8 cellular contexts compared by ENCODE assay signal in genomic region chr14:104827173-104828055, GRCh38. TPM values are rescaled to one million over a fixed set of nuclear protein-coding genes. Genes with fewer than 3 reads are reported as not detected.
A peak's percentile ranks its signal among the peaks of the same experiment; 100 is the strongest.
DNase-seq lines count a peak whose midpoint lies in the region; ATAC-seq and TF ChIP-seq lines count a peak whose summit lies in the region.

No MANE protein-coding gene starts in this region.

- H3K9me2 ChIP-seq in PC-3 (replicated peaks; ENCODE audit: low read length): no peaks in the 10 kb centered on the region

- H3K79me2 ChIP-seq in PC-3 (ENCODE audit: low read length): no peaks in the 10 kb centered on the region

- H3K4me1 ChIP-seq in PC-3 (ENCODE audit: insufficient read depth, low read length): peaks cover 14% of the 10 kb centered on the region
- H3K4me1 ChIP-seq in cardiac muscle cell (ENCODE audit: low read depth): peaks cover 9% of the 10 kb centered on the region
- peaks cover 4% of the 10 kb centered on the region for H3K4me1 ChIP-seq in psoas muscle

- TF ChIP-seq CTCF in PC-3 (conservative IDR thresholded peaks at IDR 0.05; ENCODE audit: low read depth, low read length) (peak; percentile 60), cardiac muscle cell (IDR thresholded peaks at IDR 0.05; ENCODE audit: low read depth, low read length) (peak; percentile 47), psoas muscle (IDR thresholded peaks at IDR 0.05) (peak; percentile 23)

- H3K9me3 ChIP-seq in PC-3 (ENCODE audit: low read length): no peaks in the 10 kb centered on the region
- H3K9me3 ChIP-seq in cardiac muscle cell (ENCODE audit: low read depth): no peaks in the 10 kb centered on the region
- no peaks in the 10 kb centered on the region for H3K9me3 ChIP-seq in psoas muscle

- H3F3A ChIP-seq in PC-3 (ENCODE audit: low read length, unreplicated experiment): no peaks in the 10 kb centered on the region

- POLR2A ChIA-PET in PC-3 (lab: Charles Lee; ENCODE audit: unreplicated experiment): interaction anchor here (0.9 kb wide), 1 partner anchor 75 kb away, joined by 18 read pairs; the partner anchor contains the start of gene SIVA1

- H3K4me2 ChIP-seq in PC-3 (ENCODE audit: low read length): peak overlapping the region; percentile 86

- H3K36me3 ChIP-seq in PC-3 (ENCODE audit: low read depth, low read length) (no peaks in the 10 kb centered on the region), cardiac muscle cell (no peaks in the 10 kb centered on the region), psoas muscle (ENCODE audit: insufficient read depth in 1 of 2, low read depth in 1 of 2) (no peaks in the 10 kb centered on the region)

- no peaks in the 10 kb centered on the region for H4K20me1 ChIP-seq in PC-3 (ENCODE audit: low read length)

- H2AFZ ChIP-seq in PC-3 (ENCODE audit: low read length): peak overlapping the region; percentile 74

- intact Hi-C loops in PC-3 (cut with micrococcal nuclease) (loop anchor here (2.0 kb wide), 1 partner anchor 37 kb away; the partner anchor contains the start of gene CEP170B), psoas muscle (cut with DNase I) (loop anchor here in 1 of 2 donors (2.0 kb wide), 1 partner anchor 59 kb away; no protein-coding TSS in a partner anchor)

- BruUV-seq in PC-3 (replicated peaks; lab: Mats Ljungman, UMichigan): no TSS peak

- H3K27me3 ChIP-seq in PC-3 (ENCODE audit: low read length): no peaks in the 10 kb centered on the region
- H3K27me3 ChIP-seq in cardiac muscle cell: peaks cover 6% of the 10 kb centered on the region
- H3K27me3 ChIP-seq in psoas muscle (ENCODE audit: insufficient read depth in 3 of 3, low read length in 2 of 3): peaks cover 0 to 14% (median 4%) of the 10 kb centered on the region in 3 donors

- H3K4me3 ChIP-seq in PC-3 (ENCODE audit: low read length) (peak overlapping the region; percentile 61), cardiac muscle cell (peak overlapping the region; percentile 36), psoas muscle (peak overlapping the region; percentile 69)

- no peak overlapping the region for H3K9ac ChIP-seq in PC-3 (ENCODE audit: low read length)

- CTCF ChIA-PET in PC-3 (lab: Charles Lee): interaction anchor here (0.5 to 1.6 kb wide), 11 partner anchors 15 to 428 kb away, joined by 3 to 21 read pairs (median 4); partner anchors contain the start of genes SIVA1 and ZBTB42

- ATAC-seq in HG02981 (IDR thresholded peaks at IDR 0.05; ENCODE audit: unreplicated experiment): peak; percentile 59
- peak; percentile 51 for ATAC-seq in PC-3
- ATAC-seq in psoas muscle: peak in 3 of 4 donors; percentile 18 to 50 (median 28)
- no peak for ATAC-seq in GM18498 (IDR thresholded peaks at IDR 0.05; ENCODE audit: unreplicated experiment)

- DNase-seq in CD1c-positive myeloid dendritic cell (ENCODE audit: extremely low spot score) (peak; percentile 51), PC-3 (peak; percentile 60), cardiac muscle cell (ENCODE audit: low read depth in 1 of 2, low spot score in 1 of 2) (peak; percentile 43 to 92), psoas muscle (no peak), hippocampal formation (lab: John Stamatoyannopoulos, UW) (no peak)
- peak; percentile 26 for DNase-seq in activated gamma-delta T cell treated with anti-CD3 and anti-CD28 coated beads, Interleukin-2, amount 50 U/mL, for 16 hours (ENCODE audit: low read depth)

- no peak overlapping the region for H3K27ac ChIP-seq in PC-3 (ENCODE audit: low read length)
- H3K27ac ChIP-seq in cardiac muscle cell: peak overlapping the region; percentile 87
- H3K27ac ChIP-seq in psoas muscle: no peak overlapping the region

- 14 to 18% (median 14%) methylated on average over 30 to 39 of the region's 39 CpGs for WGBS in psoas muscle, 3 donors

RNA-seq across cellular contexts. Expression of gene ZBTB42, which starts 26.5 kb away (rescaled TPM):
- total RNA-seq in PC-3 (2014; rRNA removed) (9.2 and 11.3 TPM in 2 replicates), cardiac muscle cell (14.4 and 26.4 TPM in 2 replicates), psoas muscle (1 to 10 TPM; 4.2 to 7.4 (median 5.8) TPM)
- polyA plus RNA-seq in cardiac muscle cell (7.6 and 9.6 TPM in 2 replicates), psoas muscle (1 to 10 TPM; 4.7 to 6.6 (median 6.2) TPM)

RNA-seq across cellular contexts. Expression of gene AKT1, which starts 31.9 kb away (rescaled TPM):
- total RNA-seq in PC-3 (2014; rRNA removed) (196 and 212 TPM in 2 replicates), cardiac muscle cell (173 and 190 TPM in 2 replicates), psoas muscle (10 to 100 TPM; 54.9 to 79.3 (median 60.0) TPM)
- polyA plus RNA-seq in cardiac muscle cell (218 and 242 TPM in 2 replicates), psoas muscle (100 to 1,000 TPM in 1 of 3 donors, 10 to 100 TPM in 2; 51.9 to 102 (median 62.0) TPM)

RNA-seq across cellular contexts. Expression of gene CEP170B, which starts 37.7 kb away (rescaled TPM):
- total RNA-seq in PC-3 (2014; rRNA removed): 33.2 and 53.4 TPM in 2 replicates
- total RNA-seq in cardiac muscle cell: 26.5 and 39.5 TPM in 2 replicates
- polyA plus RNA-seq in cardiac muscle cell: 8.3 and 8.8 TPM in 2 replicates
- total RNA-seq in psoas muscle: 10 to 100 TPM in 1 of 4 donors, 1 to 10 TPM in 3; 6.3 to 15.7 (median 7.7) TPM
- polyA plus RNA-seq in psoas muscle: 1 to 10 TPM; 2.0 to 5.8 (median 3.3) TPM

Comparison
In these comparisons a context has a peak if more than half of its experiments do, and no peak if none do; other contexts are left out.
1. DNase-seq: peak in CD1c-positive myeloid dendritic cell (single experiment), PC-3 (single experiment), activated gamma-delta T cell treated with anti-CD3 and anti-CD28 coated beads, Interleukin-2, amount 50 U/mL, for 16 hours (single experiment) and cardiac muscle cell (2 of 2); none in psoas muscle (0 of 2) and hippocampal formation (0 of 2).
2. Peak in every context shown above with its lines, with median percentiles within 50 percentile points of each other: H3K4me3 ChIP-seq and CTCF ChIP-seq.